ENCODE assay signal across 8 cellular contexts in genomic region chr6:105087571-105088211, GRCh38.
DNase-seq lines count a peak whose midpoint lies in the region; ATAC-seq and TF ChIP-seq lines count a peak whose summit lies in the region.

No MANE protein-coding gene starts in this region.

- H3K4me3 ChIP-seq in OCI-LY1 (ENCODE audit: low read depth, low read length, poor library complexity, severe bottlenecking), result no peak overlapping the region
- H3K4me3 ChIP-seq in colonic mucosa, result no peak overlapping the region
- no peak overlapping the region for H3K4me3 ChIP-seq in lower lobe of right lung

- no peaks in the 10 kb centered on the region for H3K4me1 ChIP-seq in OCI-LY1 (ENCODE audit: insufficient read depth, low read length, severe bottlenecking)
- no peaks in the 10 kb centered on the region for H3K4me1 ChIP-seq in colonic mucosa
- H3K4me1 ChIP-seq in lower lobe of right lung, result no peaks in the 10 kb centered on the region

- H3K79me2 ChIP-seq in OCI-LY1 (ENCODE audit: insufficient read depth, low read length), result no peaks in the 10 kb centered on the region

- H4K20me1 ChIP-seq in OCI-LY1 (ENCODE audit: insufficient read depth, low read length), result no peaks in the 10 kb centered on the region

- no peaks in the 10 kb centered on the region for H3K9me3 ChIP-seq in OCI-LY1 (ENCODE audit: low read length)
- no peaks in the 10 kb centered on the region for H3K9me3 ChIP-seq in colonic mucosa
- no peaks in the 10 kb centered on the region for H3K9me3 ChIP-seq in lower lobe of right lung

- H3K4me2 ChIP-seq in OCI-LY1 (ENCODE audit: low read length), result no peak overlapping the region

- H3K27ac ChIP-seq in OCI-LY1 (ENCODE audit: low read depth, low read length, poor library complexity, severe bottlenecking) (no peak overlapping the region), colonic mucosa (no peak overlapping the region), lower lobe of right lung (no peak overlapping the region)

- TF ChIP-seq CTCF in OCI-LY1 (IDR thresholded peaks at IDR 0.05; ENCODE audit: low read length), result peak; percentile 85
- TF ChIP-seq CTCF in colonic mucosa (IDR thresholded peaks at IDR 0.05), result peak; percentile 85
- peak; percentile 85 for TF ChIP-seq CTCF in lower lobe of right lung (IDR thresholded peaks at IDR 0.05)

- intact Hi-C loops in colonic mucosa (cut with DNase I), result loop anchor here (5.0 kb wide), 2 partner anchors 275 to 315 kb away; partner anchors contain the start of gene PREP
- intact Hi-C loops in lower lobe of right lung (cut with DNase I), result no loop called here

- peak; percentile 94 for TF ChIP-seq RAD21 in Ishikawa (IDR thresholded peaks at IDR 0.05; ENCODE audit: low read depth)

- ATAC-seq in GM19043 (IDR thresholded peaks at IDR 0.05; ENCODE audit: low read depth, unreplicated experiment) (peak; percentile 70), lower lobe of right lung (peak; percentile 64 to 84), HG02852 (IDR thresholded peaks at IDR 0.05; ENCODE audit: unreplicated experiment) (no peak)

- no peaks in the 10 kb centered on the region for H3K36me3 ChIP-seq in OCI-LY1 (ENCODE audit: insufficient read depth, low read length)
- H3K36me3 ChIP-seq in colonic mucosa, result no peaks in the 10 kb centered on the region
- H3K36me3 ChIP-seq in lower lobe of right lung, result no peaks in the 10 kb centered on the region

- no peaks in the 10 kb centered on the region for H3F3A ChIP-seq in OCI-LY1 (ENCODE audit: insufficient read depth, low read length)

- no peak overlapping the region for H2AFZ ChIP-seq in OCI-LY1 (ENCODE audit: low read length)

- TF ChIP-seq EP300 in Ishikawa (IDR thresholded peaks at IDR 0.05; ENCODE audit: borderline replicate concordance), result no peak

- H3K9ac ChIP-seq in OCI-LY1 (ENCODE audit: low read length), result no peak overlapping the region
- H3K9ac ChIP-seq in colonic mucosa (ENCODE audit: low read depth in 2 of 2, low read length in 2 of 2), result no peak overlapping the region

- H3K9me2 ChIP-seq in OCI-LY1 (ENCODE audit: low read depth, low read length), result no peaks in the 10 kb centered on the region

- DNase-seq in DMS79 (lab: John Stamatoyannopoulos, UW) (peak; percentile 11), colonic mucosa (peak; percentile 35), lower lobe of right lung (no peak)
- no peak for DNase-seq in effector CD4-positive, alpha-beta T cell

- no peaks in the 10 kb centered on the region for H3K27me3 ChIP-seq in OCI-LY1 (ENCODE audit: insufficient read depth, low read length)
- no peaks in the 10 kb centered on the region for H3K27me3 ChIP-seq in colonic mucosa
- H3K27me3 ChIP-seq in lower lobe of right lung (ENCODE audit: low read depth), result no peaks in the 10 kb centered on the region

TF ChIP-seq in Ishikawa, 13 proteins besides CTCF, POLR2A, EP300 and RAD21:
- TF ChIP-seq CEBPB (IDR thresholded peaks at IDR 0.05), result no peak

Comparison
In these comparisons a context has a peak if more than half of its experiments do, and no peak if none do; other contexts are left out.
1. DNase-seq: peak in DMS79 (single experiment) and colonic mucosa (single experiment); none in lower lobe of right lung (single experiment) and effector CD4-positive, alpha-beta T cell (single experiment).
2. Peak in every context shown above with its lines, with median percentiles within 50 percentile points of each other: CTCF ChIP-seq.